Comparison of ENCODE assay signal across 8 cellular contexts in genomic region chr9:124941689-124942561, GRCh38.
DNase-seq lines count a peak whose midpoint lies in the region; ATAC-seq and TF ChIP-seq lines count a peak whose summit lies in the region.

No MANE protein-coding gene starts in this region.

- H3K27ac ChIP-seq in iPS-18a (ENCODE audit: low read length): peak overlapping the region; percentile 9
- peak overlapping the region; percentile 89 to 99 (median 96) for H3K27ac ChIP-seq in skin epidermis

- no peaks in the 10 kb centered on the region for H3K27me3 ChIP-seq in iPS-18a (ENCODE audit: control insufficient read depth, insufficient read depth, low read length)

- peak overlapping the region; percentile 87 for H3K4me3 ChIP-seq in astrocyte of the spinal cord (ENCODE audit: low read depth, low read length)
- H3K4me3 ChIP-seq in iPS-18a (ENCODE audit: low read length): peak overlapping the region; percentile 91
- peak overlapping the region; percentile 67 to 87 (median 73) for H3K4me3 ChIP-seq in skin epidermis

- no peaks in the 10 kb centered on the region for H3K9me3 ChIP-seq in iPS-18a (ENCODE audit: control insufficient read depth, low read depth, low read length)

- peak overlapping the region; percentile 76 for H3K9ac ChIP-seq in iPS-18a (ENCODE audit: low read length)

- ATAC-seq in GM19395 (IDR thresholded peaks at IDR 0.05; ENCODE audit: unreplicated experiment) (peak; percentile 39), HG03571 (IDR thresholded peaks at IDR 0.05; ENCODE audit: unreplicated experiment) (peak; percentile 17)

- H3K4me1 ChIP-seq in iPS-18a (ENCODE audit: control insufficient read depth, low read depth, low read length): peaks cover 4% of the 10 kb centered on the region

- TF ChIP-seq CTCF in astrocyte of the spinal cord (IDR thresholded peaks at IDR 0.05; ENCODE audit: low read depth, low read length): no peak

- no peaks in the 10 kb centered on the region for H3K36me3 ChIP-seq in iPS-18a (ENCODE audit: control insufficient read depth, low read depth, low read length)

- peak; percentile 19 for DNase-seq in AG20443 (ENCODE audit: low spot score)
- peak; percentile 51 for DNase-seq in T-helper 9 cell
- DNase-seq in astrocyte of the spinal cord (ENCODE audit: low read depth, low spot score): peak; percentile 69
- no peak for DNase-seq in epidermal melanocyte (ENCODE audit: insufficient read length, low spot score)

- in situ Hi-C loops in astrocyte of the spinal cord (cut with HindIII; ENCODE audit: low sequenced_read_pairs): no loop called here
